Comparison of ENCODE assay signal across 8 cellular contexts in genomic region chr16:5072334-5073278, GRCh38. TPM values are rescaled to one million over a fixed set of nuclear protein-coding genes. Genes with fewer than 3 reads are reported as not detected.
DNase-seq lines count a peak whose midpoint lies in the region; ATAC-seq and TF ChIP-seq lines count a peak whose summit lies in the region.

No MANE protein-coding gene starts in this region.

- H3K36me3 ChIP-seq in GM23338 (ENCODE audit: insufficient read depth) (no peaks in the 10 kb centered on the region; the same call in 1 of the 2 replicates), iPS-18a (ENCODE audit: control insufficient read depth, low read depth, low read length) (peaks cover 30% of the 10 kb centered on the region)

- H3K36me3 Mint-ChIP-seq in GM23338 (ENCODE audit: low read depth) = peaks cover 28% of the 10 kb centered on the region
- peaks cover 7% of the 10 kb centered on the region for H3K36me3 Mint-ChIP-seq in activated T-helper 1 cell treated with anti-CD3 and anti-CD28 coated beads, Interleukin-12 subunit alpha, Interleukin-12 subunit beta, Interleukin-2, Interleukin-4 antibody, amounts not matched to agents 30 ng/mL and 10 ng/mL and 1 ng/mL, durations not matched to agents 14 hours and 24 hours and 36 hours (ENCODE audit: low read depth)
- H3K36me3 Mint-ChIP-seq in stimulated activated naive CD8-positive, alpha-beta T cell treated with anti-CD3 and anti-CD28 coated beads, Interleukin-15, Interleukin-2, amounts not matched to agents 100 ng/mL and 50 ng/mL, for 24 hours (ENCODE audit: low read depth) = peaks cover 24% of the 10 kb centered on the region

- peak overlapping the region; percentile 97 for H2AFZ ChIP-seq in GM23338

- peaks cover 12% of the 10 kb centered on the region; the same call in 2 of the 3 replicates for H3K4me1 Mint-ChIP-seq in GM23338
- peaks cover 24% of the 10 kb centered on the region for H3K4me1 Mint-ChIP-seq in activated T-helper 1 cell treated with anti-CD3 and anti-CD28 coated beads, Interleukin-12 subunit alpha, Interleukin-12 subunit beta, Interleukin-2, Interleukin-4 antibody, amounts not matched to agents 30 ng/mL and 10 ng/mL and 1 ng/mL, durations not matched to agents 14 hours and 24 hours and 36 hours (ENCODE audit: low read depth)
- H3K4me1 Mint-ChIP-seq in stimulated activated naive CD8-positive, alpha-beta T cell treated with anti-CD3 and anti-CD28 coated beads, Interleukin-15, Interleukin-2, amounts not matched to agents 100 ng/mL and 50 ng/mL, for 24 hours (ENCODE audit: low read depth) = peaks cover 32% of the 10 kb centered on the region

- H3K9me3 Mint-ChIP-seq in GM23338 = 0 out of 3 replicates have a peak, but pooled peaks cover 3% of the 10 kb centered on the region
- no peaks in the 10 kb centered on the region for H3K9me3 Mint-ChIP-seq in activated T-helper 1 cell treated with anti-CD3 and anti-CD28 coated beads, Interleukin-12 subunit alpha, Interleukin-12 subunit beta, Interleukin-2, Interleukin-4 antibody, amounts not matched to agents 30 ng/mL and 10 ng/mL and 1 ng/mL, durations not matched to agents 14 hours and 24 hours and 36 hours
- no peaks in the 10 kb centered on the region for H3K9me3 Mint-ChIP-seq in stimulated activated naive CD8-positive, alpha-beta T cell treated with anti-CD3 and anti-CD28 coated beads, Interleukin-15, Interleukin-2, amounts not matched to agents 100 ng/mL and 50 ng/mL, for 24 hours

- peak overlapping the region; percentile 97 for H3K4me2 ChIP-seq in GM23338

- no peaks in the 10 kb centered on the region; the same call in 1 of the 2 replicates for H4K20me1 ChIP-seq in GM23338 (replicated peaks; ENCODE audit: insufficient read depth)

- H3K79me2 ChIP-seq in GM23338 (replicated peaks; ENCODE audit: insufficient read depth) = peaks cover 35% of the 10 kb centered on the region

- TF ChIP-seq CTCF in GM23338 (conservative IDR thresholded peaks at IDR 0.05; ENCODE audit: low read depth in 2 of 2) = no peak
- TF ChIP-seq CTCF in GM20000 (IDR thresholded peaks at IDR 0.05; ENCODE audit: extremely low read depth, missing control alignments) = no peak

- no peaks in the 10 kb centered on the region for H3K9me3 ChIP-seq in iPS-18a (ENCODE audit: control insufficient read depth, low read depth, low read length)

- peak overlapping the region; percentile 84 for H3K27ac ChIP-seq in GM23338 (ENCODE audit: low read depth)
- no peak overlapping the region for H3K27ac ChIP-seq in iPS-18a (ENCODE audit: low read length)

- H3K4me1 ChIP-seq in GM23338 (ENCODE audit: insufficient read depth) = peaks cover 7% of the 10 kb centered on the region
- H3K4me1 ChIP-seq in iPS-18a (ENCODE audit: control insufficient read depth, low read depth, low read length) = peaks cover 6% of the 10 kb centered on the region

- no peaks in the 10 kb centered on the region for H3K27me3 ChIP-seq in GM23338 (ENCODE audit: insufficient read depth)
- no peaks in the 10 kb centered on the region for H3K27me3 ChIP-seq in iPS-18a (ENCODE audit: control insufficient read depth, insufficient read depth, low read length)

- no peaks in the 10 kb centered on the region for H3K9me2 ChIP-seq in GM23338 (ENCODE audit: insufficient read depth)

- H3K9ac ChIP-seq in iPS-18a (ENCODE audit: low read length) = peak overlapping the region; percentile 70

- peak overlapping the region; percentile 95; the same call in 1 of the 2 replicates for H3K27ac Mint-ChIP-seq in GM23338
- peak overlapping the region; percentile 97 for H3K27ac Mint-ChIP-seq in activated T-helper 1 cell treated with anti-CD3 and anti-CD28 coated beads, Interleukin-12 subunit alpha, Interleukin-12 subunit beta, Interleukin-2, Interleukin-4 antibody, amounts not matched to agents 30 ng/mL and 10 ng/mL and 1 ng/mL, durations not matched to agents 14 hours and 24 hours and 36 hours
- peak overlapping the region; percentile 95 for H3K27ac Mint-ChIP-seq in stimulated activated naive CD8-positive, alpha-beta T cell treated with anti-CD3 and anti-CD28 coated beads, Interleukin-15, Interleukin-2, amounts not matched to agents 100 ng/mL and 50 ng/mL, for 24 hours

- H3K4me3 ChIP-seq in GM23338 (peak overlapping the region; percentile 94), iPS-18a (ENCODE audit: low read length) (peak overlapping the region; percentile 78)

- ATAC-seq in GM23338 = no peak
- ATAC-seq in HG02798 (IDR thresholded peaks at IDR 0.05; ENCODE audit: poor library complexity, unreplicated experiment) = no peak

- intact Hi-C loops in activated T-helper 1 cell treated with anti-CD3 and anti-CD28 coated beads, Interleukin-12 subunit alpha, Interleukin-12 subunit beta, Interleukin-2, Interleukin-4 antibody, amounts not matched to agents 30 ng/mL and 10 ng/mL and 1 ng/mL, durations not matched to agents 14 hours and 24 hours and 36 hours (cut with micrococcal nuclease) = loop anchor here (5.0 kb wide), 2 partner anchors 225 to 305 kb away; partner anchors contain the start of genes GLYR1, UBN1 and ZNF500

- H3F3A ChIP-seq in GM23338 (replicated peaks; ENCODE audit: low read depth) = no peaks in the 10 kb centered on the region; the same call in 1 of the 2 replicates

- DNase-seq in GM23338 (ENCODE audit: low spot score) = no peak
- no peak for DNase-seq in activated T-helper 1 cell treated with anti-CD3 and anti-CD28 coated beads, Interleukin-12 subunit alpha, Interleukin-12 subunit beta, Interleukin-2, Interleukin-4 antibody, amounts not matched to agents 30 ng/mL and 10 ng/mL and 1 ng/mL, durations not matched to agents 14 hours and 24 hours and 36 hours (ENCODE audit: low spot score)
- DNase-seq in RKO (ENCODE audit: low spot score) = no peak
- no peak for DNase-seq in GM20000 (ENCODE audit: low spot score)
- DNase-seq in HUDEP-2 (lab: John Stamatoyannopoulos, UW; ENCODE audit: unreplicated experiment in 76 of 76) = no peak

- H3K27me3 Mint-ChIP-seq in GM23338 (ENCODE audit: insufficient read depth, low read depth, poor library complexity) = peaks cover 16% of the 10 kb centered on the region
- H3K27me3 Mint-ChIP-seq in activated T-helper 1 cell treated with anti-CD3 and anti-CD28 coated beads, Interleukin-12 subunit alpha, Interleukin-12 subunit beta, Interleukin-2, Interleukin-4 antibody, amounts not matched to agents 30 ng/mL and 10 ng/mL and 1 ng/mL, durations not matched to agents 14 hours and 24 hours and 36 hours (ENCODE audit: insufficient read depth) = peaks cover 4% of the 10 kb centered on the region
- H3K27me3 Mint-ChIP-seq in stimulated activated naive CD8-positive, alpha-beta T cell treated with anti-CD3 and anti-CD28 coated beads, Interleukin-15, Interleukin-2, amounts not matched to agents 100 ng/mL and 50 ng/mL, for 24 hours = no peaks in the 10 kb centered on the region

- peak overlapping the region; percentile 96 for H3K4me3 Mint-ChIP-seq in GM23338
- H3K4me3 Mint-ChIP-seq in activated T-helper 1 cell treated with anti-CD3 and anti-CD28 coated beads, Interleukin-12 subunit alpha, Interleukin-12 subunit beta, Interleukin-2, Interleukin-4 antibody, amounts not matched to agents 30 ng/mL and 10 ng/mL and 1 ng/mL, durations not matched to agents 14 hours and 24 hours and 36 hours = peak overlapping the region; percentile 93
- peak overlapping the region; percentile 96 for H3K4me3 Mint-ChIP-seq in stimulated activated naive CD8-positive, alpha-beta T cell treated with anti-CD3 and anti-CD28 coated beads, Interleukin-15, Interleukin-2, amounts not matched to agents 100 ng/mL and 50 ng/mL, for 24 hours

TF ChIP-seq in GM23338, 12 proteins besides CTCF, POLR2A, EP300 and RAD21:
- no peak for TF ChIP-seq CREB1 (CRISPR knock-in tag; IDR thresholded peaks at IDR 0.05; ENCODE audit: low read depth)
TF ChIP-seq in GM23338: peak in this region for 0.

RNA-seq across cellular contexts. Expression of gene ALG1, which starts 1.0 kb away (rescaled TPM):
- 30.0 and 36.4 TPM in 2 replicates for total RNA-seq in GM23338 (2014; rRNA removed; shearing (Covaris generic))
- polyA plus RNA-seq in GM23338 (2016; fragmentation: Nextera tagmentation; extraction: Ambion mirVana) = 19.2 and 20.2 TPM in 2 replicates
- 40.0 and 41.4 TPM in 2 replicates for total RNA-seq in activated T-helper 1 cell treated with anti-CD3 and anti-CD28 coated beads, Interleukin-12 subunit alpha, Interleukin-12 subunit beta, Interleukin-2, Interleukin-4 antibody, amounts not matched to agents 30 ng/mL and 10 ng/mL and 1 ng/mL, durations not matched to agents 14 hours and 24 hours and 36 hours

RNA-seq across cellular contexts. Expression of gene C16orf89, which starts 6.8 kb away (rescaled TPM):
- 2.8 and 4.2 TPM in 2 replicates for total RNA-seq in GM23338 (2014; rRNA removed; shearing (Covaris generic))
- 4.4 and 6.5 TPM in 2 replicates for polyA plus RNA-seq in GM23338 (2016; fragmentation: Nextera tagmentation; extraction: Ambion mirVana)
- total RNA-seq in activated T-helper 1 cell treated with anti-CD3 and anti-CD28 coated beads, Interleukin-12 subunit alpha, Interleukin-12 subunit beta, Interleukin-2, Interleukin-4 antibody, amounts not matched to agents 30 ng/mL and 10 ng/mL and 1 ng/mL, durations not matched to agents 14 hours and 24 hours and 36 hours = not detected in 2 replicates

RNA-seq across cellular contexts. Expression of gene EEF2KMT, which starts 25.0 kb away (rescaled TPM):
- total RNA-seq in GM23338 (2014; rRNA removed; shearing (Covaris generic)) = 28.7 and 37.1 TPM in 2 replicates
- polyA plus RNA-seq in GM23338 (2016; fragmentation: Nextera tagmentation; extraction: Ambion mirVana) = 19.7 and 24.0 TPM in 2 replicates
- 27.5 and 27.7 TPM in 2 replicates for total RNA-seq in activated T-helper 1 cell treated with anti-CD3 and anti-CD28 coated beads, Interleukin-12 subunit alpha, Interleukin-12 subunit beta, Interleukin-2, Interleukin-4 antibody, amounts not matched to agents 30 ng/mL and 10 ng/mL and 1 ng/mL, durations not matched to agents 14 hours and 24 hours and 36 hours

RNA-seq across cellular contexts. Expression of gene NAGPA, which starts 38.9 kb away (rescaled TPM):
- 13.1 and 20.7 TPM in 2 replicates for total RNA-seq in GM23338 (2014; rRNA removed; shearing (Covaris generic))
- polyA plus RNA-seq in GM23338 (2016; fragmentation: Nextera tagmentation; extraction: Ambion mirVana) = 6.3 and 7.5 TPM in 2 replicates
- total RNA-seq in activated T-helper 1 cell treated with anti-CD3 and anti-CD28 coated beads, Interleukin-12 subunit alpha, Interleukin-12 subunit beta, Interleukin-2, Interleukin-4 antibody, amounts not matched to agents 30 ng/mL and 10 ng/mL and 1 ng/mL, durations not matched to agents 14 hours and 24 hours and 36 hours = 11.6 and 12.5 TPM in 2 replicates
